Comparison of ENCODE assay signal across 8 cellular contexts in the genomic region with DNA sequence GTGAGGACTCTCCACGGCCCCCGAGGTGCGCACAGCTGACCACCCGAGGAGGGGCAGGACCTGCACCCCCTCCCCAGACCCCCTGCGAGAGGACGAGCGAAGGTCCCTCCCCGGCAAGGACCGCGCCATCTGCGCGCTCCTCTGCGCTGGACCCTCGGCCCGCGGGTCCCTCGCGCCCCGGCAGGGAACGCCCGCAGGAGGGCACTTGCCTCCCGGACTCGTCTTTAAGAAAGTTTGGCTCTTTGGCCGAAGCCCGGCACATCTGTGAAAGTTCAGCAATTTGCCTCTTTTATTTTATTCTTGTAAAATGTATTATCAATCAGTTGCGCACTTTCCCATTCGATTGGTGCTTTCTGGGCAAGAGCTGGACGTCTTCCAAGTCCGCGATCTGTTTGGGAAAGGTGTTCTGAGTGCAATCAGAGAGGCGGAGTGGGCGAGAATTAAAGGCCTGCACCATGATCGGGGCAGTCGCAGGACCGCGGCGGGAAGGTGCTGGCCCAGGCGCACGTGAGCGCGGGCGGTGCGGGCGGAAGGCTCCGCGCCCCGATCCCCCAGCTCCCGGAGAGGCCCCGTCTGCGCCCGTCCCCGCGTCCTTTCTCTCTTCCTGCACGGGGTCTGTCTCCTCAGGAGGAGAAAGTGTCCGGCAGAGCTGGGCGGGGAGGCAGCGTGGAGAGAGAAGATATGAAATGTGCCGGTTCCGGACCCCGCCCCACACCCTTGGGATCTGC. TPM values are rescaled to one million over a fixed set of nuclear protein-coding genes. Genes with fewer than 3 reads are reported as not detected.
DNase-seq lines count a peak whose midpoint lies in the region; ATAC-seq and TF ChIP-seq lines count a peak whose summit lies in the region.

No MANE protein-coding gene starts in this region.

- H3K9ac ChIP-seq in adipocyte (ENCODE audit: low read length) (peak overlapping the region; percentile 46), iPS-15b (ENCODE audit: low read depth, low read length) (peak overlapping the region; percentile 29), skeletal muscle satellite cell (ENCODE audit: low read depth, low read length) (no peak overlapping the region)

- H3K27me3 ChIP-seq in adipocyte (replicated peaks; ENCODE audit: control insufficient read depth, insufficient read depth, low read length) (peaks cover 14% of the 10 kb centered on the region), iPS-15b (ENCODE audit: control insufficient read depth, insufficient read depth, low read length) (peaks cover 48% of the 10 kb centered on the region), skeletal muscle satellite cell (ENCODE audit: control insufficient read depth, insufficient read depth, low read length) (peaks cover 40% of the 10 kb centered on the region), PC-9 (ENCODE audit: insufficient read depth, low read depth) (no peaks in the 10 kb centered on the region)

- intact Hi-C loops in PC-9 (cut with micrococcal nuclease; ENCODE audit: unreplicated experiment), result no loop called here

- H3K79me2 ChIP-seq in PC-9 (ENCODE audit: low read depth), result no peaks in the 10 kb centered on the region

- DNase-seq in activated naive CD4-positive, alpha-beta T cell treated with anti-CD3 and anti-CD28 coated beads, Interleukin-2, amount 50 U/mL, for 16 hours, result no peak
- DNase-seq in adipocyte (ENCODE audit: low read depth) (peak; percentile 31), PC-9 (no peak), GM10248 (ENCODE audit: extremely low spot score) (no peak)

- H3K36me3 ChIP-seq in adipocyte (ENCODE audit: control insufficient read depth, insufficient read depth, low read length, severe bottlenecking) (no peaks in the 10 kb centered on the region), iPS-15b (ENCODE audit: control insufficient read depth, insufficient read depth, low read length) (no peaks in the 10 kb centered on the region), skeletal muscle satellite cell (ENCODE audit: insufficient read depth, low read length) (no peaks in the 10 kb centered on the region), PC-9 (ENCODE audit: low read depth) (no peaks in the 10 kb centered on the region)

- H4K20me1 ChIP-seq in PC-9 (ENCODE audit: insufficient read depth), result no peaks in the 10 kb centered on the region

- no peak overlapping the region for H2AFZ ChIP-seq in PC-9

- H3F3A ChIP-seq in PC-9 (ENCODE audit: insufficient read depth, low read depth), result peaks cover 20% of the 10 kb centered on the region; the same call in 1 of the 2 replicates

- POLR2A ChIA-PET in PC-9 (lab: Charles Lee; ENCODE audit: unreplicated experiment) (no interaction called here), GM10248 (lab: Yijun Ruan, JAX) (no interaction called here)

- BruUV-seq in PC-9 (replicated peaks; lab: Mats Ljungman, UMichigan), result no TSS peak

- H3K9me3 ChIP-seq in adipocyte (ENCODE audit: control insufficient read depth, low read length) (no peaks in the 10 kb centered on the region), iPS-15b (ENCODE audit: control insufficient read depth, insufficient read depth, low read length) (no peaks in the 10 kb centered on the region), skeletal muscle satellite cell (replicated peaks; ENCODE audit: low read length) (no peaks in the 10 kb centered on the region), PC-9 (ENCODE audit: insufficient read depth, low read depth) (no peaks in the 10 kb centered on the region)

- H3K9me2 ChIP-seq in PC-9 (ENCODE audit: insufficient read depth), result no peaks in the 10 kb centered on the region

- no peaks in the 10 kb centered on the region for H3K36me3 Mint-ChIP-seq in activated naive CD4-positive, alpha-beta T cell treated with anti-CD3 and anti-CD28 coated beads, Interleukin-2, amount 50 U/mL, for 24 hours

- TF ChIP-seq CTCF in PC-9 (conservative IDR thresholded peaks at IDR 0.05) (no peak), GM10248 (IDR thresholded peaks at IDR 0.05; ENCODE audit: control extremely low read depth, extremely low read depth, low read depth, missing control alignments) (no peak)

- CTCF ChIA-PET in PC-9 (lab: Charles Lee), result no interaction called here
- CTCF ChIA-PET in GM10248 (lab: Yijun Ruan, JAX), result interaction anchor here (0.7 to 2.2 kb wide), 14 partner anchors 12 to 347 kb away, joined by 3 to 14 read pairs (median 4); no protein-coding TSS in a partner anchor

- peak overlapping the region; percentile 90 for H3K4me2 ChIP-seq in skeletal muscle satellite cell (ENCODE audit: low read length)
- no peak overlapping the region for H3K4me2 ChIP-seq in PC-9

- peak overlapping the region; percentile 82 for H3K4me3 Mint-ChIP-seq in activated naive CD4-positive, alpha-beta T cell treated with anti-CD3 and anti-CD28 coated beads, Interleukin-2, amount 50 U/mL, for 24 hours

- H3K4me3 ChIP-seq in adipocyte (ENCODE audit: low read length) (peak overlapping the region; percentile 86), iPS-15b (ENCODE audit: low read depth, low read length) (peak overlapping the region; percentile 74), skeletal muscle satellite cell (ENCODE audit: low read length) (peak overlapping the region; percentile 69), PC-9 (no peak overlapping the region)

- peaks cover 7% of the 10 kb centered on the region for H3K4me1 Mint-ChIP-seq in activated naive CD4-positive, alpha-beta T cell treated with anti-CD3 and anti-CD28 coated beads, Interleukin-2, amount 50 U/mL, for 24 hours

- no peak overlapping the region for H3K27ac Mint-ChIP-seq in activated naive CD4-positive, alpha-beta T cell treated with anti-CD3 and anti-CD28 coated beads, Interleukin-2, amount 50 U/mL, for 24 hours

- peaks cover 24% of the 10 kb centered on the region for H3K4me1 ChIP-seq in adipocyte (ENCODE audit: control insufficient read depth, insufficient read depth, low read length)
- peaks cover 17% of the 10 kb centered on the region for H3K4me1 ChIP-seq in iPS-15b (ENCODE audit: control insufficient read depth, insufficient read depth, low read length)
- H3K4me1 ChIP-seq in skeletal muscle satellite cell (ENCODE audit: control insufficient read depth, insufficient read depth, low read length), result peaks cover 15% of the 10 kb centered on the region
- no peaks in the 10 kb centered on the region for H3K4me1 ChIP-seq in PC-9 (replicated peaks; ENCODE audit: insufficient read depth)

- peaks cover 15% of the 10 kb centered on the region for H3K27me3 Mint-ChIP-seq in activated naive CD4-positive, alpha-beta T cell treated with anti-CD3 and anti-CD28 coated beads, Interleukin-2, amount 50 U/mL, for 24 hours

- H3K9me3 Mint-ChIP-seq in activated naive CD4-positive, alpha-beta T cell treated with anti-CD3 and anti-CD28 coated beads, Interleukin-2, amount 50 U/mL, for 24 hours, result no peaks in the 10 kb centered on the region

- no peak for ATAC-seq in GM18520 (IDR thresholded peaks at IDR 0.05; ENCODE audit: unreplicated experiment)

- H3K27ac ChIP-seq in PC-9, result no peak overlapping the region

RNA-seq across cellular contexts. Expression of a gene that starts 1.6 kb away (rescaled TPM):
- 0.51 TPM in 1 of 2 replicates, not detected in the other for total RNA-seq in skeletal muscle satellite cell (2012; rRNA removed)
- total RNA-seq in PC-9 (2021), result not detected in 2 replicates

RNA-seq across cellular contexts. Expression of a gene that starts 24.8 kb away (rescaled TPM):
- total RNA-seq in skeletal muscle satellite cell (2012; rRNA removed), result 68.1 and 72.8 TPM in 2 replicates
- total RNA-seq in PC-9 (2021), result 115 and 116 TPM in 2 replicates

RNA-seq across cellular contexts. Expression of a gene that starts 25.7 kb away (rescaled TPM):
- 33.2 and 41.8 TPM in 2 replicates for total RNA-seq in skeletal muscle satellite cell (2012; rRNA removed)
- 84.7 and 102 TPM in 2 replicates for total RNA-seq in PC-9 (2021)
